Comparison of ENCODE assay signal across 17 cellular contexts in genomic region chr3:105222568-105223093, GRCh38.
"Had no signal": no experiment of that assay in that cellular context is flagged by ENCODE, and none has a peak within 500 bp of the region (broad histone marks: within the 10 kb centered on the region; RNA-seq: fewer than 3 reads in every experiment).

No MANE protein-coding gene starts in this region.

- H3K27ac Mint-ChIP-seq: activated CD4-positive, alpha-beta memory T cell treated with anti-CD3 and anti-CD28 coated beads, Interleukin-2, amount 10 ng/mL, durations not matched to agents 7 days and 5 days; activated CD4-positive, alpha-beta T cell treated with anti-CD3 and anti-CD28 coated beads for 36 hours; activated naive CD8-positive, alpha-beta T cell treated with anti-CD3 and anti-CD28 coated beads, Interleukin-2, amount 10 ng/mL, durations not matched to agents 7 days and 5 days had no signal

- H3K4me1 ChIP-seq: esophagus squamous epithelium, left ventricle myocardium inferior, pancreas, upper lobe of left lung had no signal

- H3K4me3 Mint-ChIP-seq: activated CD4-positive, alpha-beta memory T cell treated with anti-CD3 and anti-CD28 coated beads, Interleukin-2, amount 10 ng/mL, durations not matched to agents 7 days and 5 days; activated CD4-positive, alpha-beta T cell treated with anti-CD3 and anti-CD28 coated beads for 36 hours; activated naive CD8-positive, alpha-beta T cell treated with anti-CD3 and anti-CD28 coated beads, Interleukin-2, amount 10 ng/mL, durations not matched to agents 7 days and 5 days had no signal

- H3K27me3 ChIP-seq: dorsolateral prefrontal cortex, esophagus squamous epithelium, upper lobe of left lung had no signal

- H3K36me3 ChIP-seq: esophagus squamous epithelium, left ventricle myocardium inferior, pancreas, upper lobe of left lung had no signal

- H3K4me3 ChIP-seq: dorsolateral prefrontal cortex, esophagus squamous epithelium, left ventricle myocardium inferior, pancreas, upper lobe of left lung had no signal

- H3K9me3 Mint-ChIP-seq: activated CD4-positive, alpha-beta memory T cell treated with anti-CD3 and anti-CD28 coated beads, Interleukin-2, amount 10 ng/mL, durations not matched to agents 7 days and 5 days had no signal

- ATAC-seq: activated CD4-positive, alpha-beta T cell treated with anti-CD3 and anti-CD28 coated beads for 36 hours; pancreas had no signal

- H3K36me3 Mint-ChIP-seq: activated naive CD8-positive, alpha-beta T cell treated with anti-CD3 and anti-CD28 coated beads, Interleukin-2, amount 10 ng/mL, durations not matched to agents 7 days and 5 days had no signal

- H3K4me1 Mint-ChIP-seq: activated CD4-positive, alpha-beta memory T cell treated with anti-CD3 and anti-CD28 coated beads, Interleukin-2, amount 10 ng/mL, durations not matched to agents 7 days and 5 days; activated CD4-positive, alpha-beta T cell treated with anti-CD3 and anti-CD28 coated beads for 36 hours; activated naive CD8-positive, alpha-beta T cell treated with anti-CD3 and anti-CD28 coated beads, Interleukin-2, amount 10 ng/mL, durations not matched to agents 7 days and 5 days had no signal

- H3K27ac ChIP-seq: dorsolateral prefrontal cortex, esophagus squamous epithelium, left ventricle myocardium inferior, pancreas, upper lobe of left lung had no signal

- DNase-seq: activated CD4-positive, alpha-beta memory T cell treated with anti-CD3 and anti-CD28 coated beads, Interleukin-2, amount 10 ng/mL, durations not matched to agents 7 days and 5 days; activated CD4-positive, alpha-beta T cell treated with anti-CD3 and anti-CD28 coated beads for 36 hours; activated CD8-positive, alpha-beta memory T cell treated with anti-CD3 and anti-CD28 coated beads, Interleukin-2, amount 50 U/mL, for 4 hours; activated naive CD8-positive, alpha-beta T cell treated with anti-CD3 and anti-CD28 coated beads, Interleukin-2, amount 10 ng/mL, durations not matched to agents 7 days and 5 days; anterior cingulate cortex; dorsolateral prefrontal cortex; esophagus squamous epithelium; foreskin fibroblast; head of caudate nucleus; islet precursor cell; left ventricle myocardium inferior; midbrain; pancreas; stimulated activated CD4-positive, alpha-beta T cell treated with anti-CD3 and anti-CD28 coated beads, Interleukin-2, amount 100 ng/mL, for 48 hours; stimulated activated naive CD4-positive, alpha-beta T cell treated with Interleukin-2 at 50 U/mL for 16 hours; T1000; upper lobe of left lung had no signal

- H3K9me3 ChIP-seq: esophagus squamous epithelium, left ventricle myocardium inferior, pancreas, upper lobe of left lung had no signal

- H3K27me3 Mint-ChIP-seq: activated CD4-positive, alpha-beta memory T cell treated with anti-CD3 and anti-CD28 coated beads, Interleukin-2, amount 10 ng/mL, durations not matched to agents 7 days and 5 days; activated naive CD8-positive, alpha-beta T cell treated with anti-CD3 and anti-CD28 coated beads, Interleukin-2, amount 10 ng/mL, durations not matched to agents 7 days and 5 days had no signal
